In the genomic region with DNA sequence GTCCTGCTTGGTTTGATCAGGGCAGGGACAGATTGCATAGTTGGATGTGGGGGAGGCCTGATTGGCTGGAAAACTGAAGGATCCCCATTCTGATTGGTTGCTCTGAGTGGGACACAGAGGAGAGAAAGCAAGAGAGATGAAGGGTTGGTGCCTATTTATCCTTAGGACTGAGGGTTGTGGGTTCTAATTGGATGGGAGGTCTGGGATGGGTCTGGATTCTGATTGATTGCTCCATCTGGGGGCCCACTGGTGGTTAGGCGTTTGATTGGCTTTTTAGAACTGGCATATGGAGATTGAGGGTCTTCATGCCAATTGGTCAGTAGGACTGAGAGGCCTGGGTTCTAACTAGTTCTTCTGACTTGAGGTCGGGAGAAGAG, we compare ENCODE assay signal across 8 cellular contexts. TPM values are rescaled to one million over a fixed set of nuclear protein-coding genes. Genes with fewer than 3 reads are reported as not detected.
DNase-seq lines count a peak whose midpoint lies in the region; ATAC-seq and TF ChIP-seq lines count a peak whose summit lies in the region.

No MANE protein-coding gene starts in this region.

- peaks cover 2 to 6% of the 10 kb centered on the region in 2 donors for H3K36me3 Mint-ChIP-seq in CD14-positive monocyte

- ATAC-seq in GM19452 (IDR thresholded peaks at IDR 0.05; ENCODE audit: unreplicated experiment) (no peak), GM21723 (IDR thresholded peaks at IDR 0.05; ENCODE audit: unreplicated experiment) (no peak)

- DNase-seq in CD14-positive monocyte (ENCODE audit: low spot score) (no peak), astrocyte of the cerebellum (ENCODE audit: low read depth) (no peak), activated gamma-delta T cell treated with Interleukin-2 at 50 U/mL for 16 hours (no peak), GDM1 (lab: John Stamatoyannopoulos, UW) (no peak)
- peak; percentile 18 for DNase-seq in Jurkat, Clone E6-1 (ENCODE audit: low read depth, low spot score)

- peaks cover 20% of the 10 kb centered on the region for H3K4me1 Mint-ChIP-seq in CD14-positive monocyte

- H3K27me3 ChIP-seq in muscle layer of colon (ENCODE audit: control insufficient read depth in 1 of 2, insufficient read depth in 2 of 2, low read length in 2 of 2), result no peaks in the 10 kb centered on the region

- H3K27ac Mint-ChIP-seq in CD14-positive monocyte, result peak overlapping the region in 5 of 7 donors; percentile 33 to 94 (median 63)

- H3K27ac ChIP-seq in muscle layer of colon (ENCODE audit: low read depth, low read length), result peak overlapping the region; percentile 1

- intact Hi-C loops in CD14-positive monocyte (cut with micrococcal nuclease), result no loop called here

- peak overlapping the region; percentile 88 for H3K4me3 ChIP-seq in Jurkat, Clone E6-1 (ENCODE audit: low read length)
- peak overlapping the region; percentile 54 for H3K4me3 ChIP-seq in astrocyte of the cerebellum (ENCODE audit: low read depth, low read length)
- H3K4me3 ChIP-seq in muscle layer of colon (ENCODE audit: low read depth in 1 of 2, low read length in 2 of 2), result peak overlapping the region; percentile 16 to 69

- no peak overlapping the region for H3K9ac ChIP-seq in muscle layer of colon (ENCODE audit: low read length)

- H3K9me3 ChIP-seq in muscle layer of colon (ENCODE audit: low read length), result no peaks in the 10 kb centered on the region

- H3K27me3 Mint-ChIP-seq in CD14-positive monocyte (ENCODE audit: low read depth in 3 of 3), result peaks cover 0 to 3% (median 0%) of the 10 kb centered on the region in 3 donors

- H3K9me3 Mint-ChIP-seq in CD14-positive monocyte, result peaks cover 0 to 13% (median 2%) of the 10 kb centered on the region in 7 donors

- TF ChIP-seq CTCF in CD14-positive monocyte (IDR thresholded peaks at IDR 0.05) (no peak), astrocyte of the cerebellum (IDR thresholded peaks at IDR 0.05; ENCODE audit: low read depth, low read length, missing control alignments) (no peak)

- peaks cover 3% of the 10 kb centered on the region for H3K36me3 ChIP-seq in muscle layer of colon (ENCODE audit: insufficient read depth, low read length)

- in situ Hi-C loops in astrocyte of the cerebellum (cut with HindIII; ENCODE audit: low sequenced_read_pairs), result no loop called here

- H3K4me3 Mint-ChIP-seq in CD14-positive monocyte, result peak overlapping the region; percentile 87 to 94

- H3K4me1 ChIP-seq in muscle layer of colon (ENCODE audit: insufficient read depth, low read length), result no peaks in the 10 kb centered on the region

RNA-seq across cellular contexts. Expression of a gene that starts 0.6 kb away (rescaled TPM):
- 10 to 100 TPM; 47.4 to 59.5 TPM for polyA plus RNA-seq in CD14-positive monocyte
- 200 TPM for polyA plus RNA-seq in Jurkat, Clone E6-1 (2012; ENCODE audit: insufficient read depth, insufficient read length)

RNA-seq across cellular contexts. Expression of a gene that starts 12.2 kb away (rescaled TPM):
- 1 to 10 TPM; 7.5 to 7.8 TPM for polyA plus RNA-seq in CD14-positive monocyte
- polyA plus RNA-seq in Jurkat, Clone E6-1 (2012; ENCODE audit: insufficient read depth, insufficient read length), result 11.1 TPM

RNA-seq across cellular contexts. Expression of a gene that starts 18.6 kb away (rescaled TPM):
- polyA plus RNA-seq in CD14-positive monocyte, result 1 to 10 TPM; 5.7 to 6.6 TPM
- 11.7 TPM for polyA plus RNA-seq in Jurkat, Clone E6-1 (2012; ENCODE audit: insufficient read depth, insufficient read length)

RNA-seq across cellular contexts. Expression of a gene that starts 45.0 kb away (rescaled TPM):
- 10 to 100 TPM; 36.6 to 44.3 TPM for polyA plus RNA-seq in CD14-positive monocyte
- polyA plus RNA-seq in Jurkat, Clone E6-1 (2012; ENCODE audit: insufficient read depth, insufficient read length), result 95.2 TPM

RNA-seq across cellular contexts. Expression of a gene that starts 50.9 kb away (rescaled TPM):
- polyA plus RNA-seq in CD14-positive monocyte, result under 1 TPM; 0.69 to 0.94 TPM
- polyA plus RNA-seq in Jurkat, Clone E6-1 (2012; ENCODE audit: insufficient read depth, insufficient read length), result 39.7 TPM
